Comparison of ENCODE assay signal across 15 cellular contexts in the genomic region with DNA sequence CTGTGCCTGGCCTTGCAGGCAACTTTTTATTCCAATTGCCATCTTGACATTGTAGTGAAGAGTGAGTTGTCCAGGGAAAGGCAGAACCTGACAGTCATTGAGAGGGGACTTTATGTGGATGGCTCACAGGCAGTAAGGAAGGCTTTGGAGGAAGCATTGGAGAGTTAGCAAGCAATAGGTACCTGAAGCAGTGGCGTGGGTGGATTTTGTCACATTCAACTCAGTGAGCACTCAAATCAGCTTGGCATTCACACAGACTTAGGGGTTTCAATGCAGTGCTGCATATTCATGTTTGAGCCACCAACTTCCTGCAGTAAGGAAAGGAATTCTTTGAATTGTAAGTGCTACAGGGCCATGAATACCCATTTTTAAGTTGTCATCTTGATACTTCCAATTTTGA.
A peak's percentile ranks its signal among the peaks of the same experiment; 100 is the strongest.
DNase-seq lines count a peak whose midpoint lies in the region; ATAC-seq and TF ChIP-seq lines count a peak whose summit lies in the region.
"Had no signal": no experiment of that assay in that cellular context is flagged by ENCODE, and none has a peak within 500 bp of the region (broad histone marks: within the 10 kb centered on the region; RNA-seq: fewer than 3 reads in every experiment).

No MANE protein-coding gene starts in this region.

- no peak overlapping the region for H2BK120ac ChIP-seq in mesenchymal stem cell (ENCODE audit: low read depth, low read length)

- no peak overlapping the region for H2AK5ac ChIP-seq in mesenchymal stem cell (ENCODE audit: low read length, severe bottlenecking)

- H2BK5ac ChIP-seq in mesenchymal stem cell (ENCODE audit: low read depth, low read length, poor library complexity, severe bottlenecking), result no peak overlapping the region

- no peak overlapping the region for H4K91ac ChIP-seq in mesenchymal stem cell (ENCODE audit: low read length)

- peak overlapping the region; percentile 63 for H4K8ac ChIP-seq in mesenchymal stem cell (ENCODE audit: low read length)

- H3K27ac ChIP-seq in endodermal cell (ENCODE audit: low read depth, low read length) (no peak overlapping the region), mesenchymal stem cell (ENCODE audit: low read length, poor library complexity, severe bottlenecking) (no peak overlapping the region)
- H3K27ac ChIP-seq: GM23248 had no signal

- intact Hi-C loops in Caco-2 (cut with micrococcal nuclease; ENCODE audit: unreplicated experiment), result no loop called here

- no peak overlapping the region for H3K9ac ChIP-seq in NT2/D1 (ENCODE audit: insufficient read length, low read depth)
- H3K9ac ChIP-seq in endodermal cell (ENCODE audit: extremely low read depth, low read length, poor library complexity, severe bottlenecking), result no peak overlapping the region
- H3K9ac ChIP-seq in mesenchymal stem cell (ENCODE audit: low read length), result no peak overlapping the region
- H3K9ac ChIP-seq: GM23248 had no signal

- H3K4me2 ChIP-seq in mesenchymal stem cell (ENCODE audit: low read length, poor library complexity, severe bottlenecking), result no peak overlapping the region

- DNase-seq in Caco-2 (no peak), NT2/D1 (ENCODE audit: low read depth, low spot score) (peak; percentile 15), endodermal cell (no peak), mesenchymal stem cell (no peak), NCI-H526 (lab: John Stamatoyannopoulos, UW) (no peak), NCI-H146 treated with DMSO at 0.1 percent for 48 hours (lab: John Stamatoyannopoulos, UW; ENCODE audit: unreplicated experiment) (no peak)
- no peak for DNase-seq in activated T-cell treated with anti-CD3 and anti-CD28 coated beads, Interleukin-2, amount 50 U/mL, for 4 hours
- DNase-seq: BE2C; C1 segment of cervical spinal cord; CD4-positive, CD25-positive, alpha-beta regulatory T cell; COR-L47; GM23248; H7 had no signal

- 83 to 89% methylated on average over 1 of the region's 1 CpG for WGBS in endodermal cell (ENCODE audit: insufficient coverage in 1 of 2, insufficient read length in 1 of 2), 2 experiments
- 100% methylated on average over 1 of the region's 1 CpG for WGBS in mesenchymal stem cell

- H3K9me3 ChIP-seq in Caco-2 (no peaks in the 10 kb centered on the region), NT2/D1 (ENCODE audit: insufficient read depth, low read length) (no peaks in the 10 kb centered on the region), endodermal cell (ENCODE audit: control insufficient read depth, low read length) (peaks cover 5% of the 10 kb centered on the region), mesenchymal stem cell (ENCODE audit: control insufficient read depth, low read length) (no peaks in the 10 kb centered on the region)
- H3K9me3 ChIP-seq: BE2C had no signal

- no peaks in the 10 kb centered on the region for H3K27me3 ChIP-seq in Caco-2 (replicated peaks; ENCODE audit: control insufficient read depth, insufficient read depth, low read length)
- H3K27me3 ChIP-seq in NT2/D1 (ENCODE audit: insufficient read depth, insufficient read length), result no peaks in the 10 kb centered on the region
- H3K27me3 ChIP-seq in endodermal cell (ENCODE audit: control insufficient read depth, insufficient read depth, low read length, poor library complexity, severe bottlenecking), result no peaks in the 10 kb centered on the region
- H3K27me3 ChIP-seq in mesenchymal stem cell (ENCODE audit: control insufficient read depth in 1 of 2, insufficient read depth in 1 of 2, low read length in 2 of 2), result no peaks in the 10 kb centered on the region
- H3K27me3 ChIP-seq: BE2C had no signal

- H3K36me3 Mint-ChIP-seq in Caco-2 (ENCODE audit: insufficient read depth, unreplicated experiment) (peaks cover 15% of the 10 kb centered on the region), endodermal cell (ENCODE audit: low read depth) (peaks cover 29% of the 10 kb centered on the region)
- no peaks in the 10 kb centered on the region for H3K36me3 Mint-ChIP-seq in activated T-cell treated with anti-CD3 and anti-CD28 coated beads, Interleukin-2, amount 50 U/mL, for 4 hours (ENCODE audit: insufficient read depth)
- H3K36me3 Mint-ChIP-seq: CD4-positive, CD25-positive, alpha-beta regulatory T cell; CD8-positive, alpha-beta memory T cell had no signal

- no peak for TF ChIP-seq CTCF in Caco-2 (IDR thresholded peaks at IDR 0.05; ENCODE audit: insufficient read depth in 1 of 2, low read depth in 1 of 2, low read length in 1 of 2, severe bottlenecking in 1 of 2, unreplicated experiment in 1 of 2)
- TF ChIP-seq CTCF in endodermal cell (conservative IDR thresholded peaks at IDR 0.05), result no peak

- no peak overlapping the region for H3K4me3 Mint-ChIP-seq in Caco-2 (ENCODE audit: unreplicated experiment)
- no peak overlapping the region for H3K4me3 Mint-ChIP-seq in endodermal cell
- no peak overlapping the region for H3K4me3 Mint-ChIP-seq in activated T-cell treated with anti-CD3 and anti-CD28 coated beads, Interleukin-2, amount 50 U/mL, for 4 hours
- H3K4me3 Mint-ChIP-seq: CD4-positive, CD25-positive, alpha-beta regulatory T cell; CD8-positive, alpha-beta memory T cell had no signal

- no peaks in the 10 kb centered on the region for H3K9me3 Mint-ChIP-seq in Caco-2 (ENCODE audit: unreplicated experiment)
- H3K9me3 Mint-ChIP-seq in endodermal cell, result no peaks in the 10 kb centered on the region
- H3K9me3 Mint-ChIP-seq in activated T-cell treated with anti-CD3 and anti-CD28 coated beads, Interleukin-2, amount 50 U/mL, for 4 hours, result no peaks in the 10 kb centered on the region
- H3K9me3 Mint-ChIP-seq: CD8-positive, alpha-beta memory T cell had no signal

- no peak for ATAC-seq in GM21526 (IDR thresholded peaks at IDR 0.05; ENCODE audit: low FRiP score, unreplicated experiment)
- ATAC-seq in activated T-cell treated with anti-CD3 and anti-CD28 coated beads, Interleukin-2, amount 50 U/mL, for 4 hours, result no peak

- POLR2A ChIA-PET in Caco-2 (lab: Charles Lee), result no interaction called here

- H3K14ac ChIP-seq in mesenchymal stem cell (ENCODE audit: low read length in 2 of 2), result no peak overlapping the region

- no peak overlapping the region for H3K18ac ChIP-seq in mesenchymal stem cell (ENCODE audit: low read depth in 1 of 2, low read length in 2 of 2)

- no TSS peak for BruUV-seq in Caco-2 (replicated peaks; lab: Mats Ljungman, UMichigan)

- no peak overlapping the region for H3K23ac ChIP-seq in mesenchymal stem cell (ENCODE audit: low read length in 2 of 2)

- H3K27ac Mint-ChIP-seq in Caco-2 (ENCODE audit: unreplicated experiment) (peak overlapping the region; percentile 82), endodermal cell (peak overlapping the region; percentile 13)

- H3K4me1 ChIP-seq in Caco-2 (no peaks in the 10 kb centered on the region; the same call in 1 of the 2 replicates), NT2/D1 (ENCODE audit: insufficient read depth, insufficient read length) (no peaks in the 10 kb centered on the region), endodermal cell (ENCODE audit: control insufficient read depth, insufficient read depth, low read length) (no peaks in the 10 kb centered on the region), mesenchymal stem cell (ENCODE audit: control insufficient read depth, insufficient read depth, low read depth, low read length) (no peaks in the 10 kb centered on the region)
- H3K4me1 ChIP-seq: BE2C had no signal

- no peaks in the 10 kb centered on the region for H3K36me3 ChIP-seq in Caco-2 (ENCODE audit: control insufficient read depth, insufficient read depth, low read length)
- no peaks in the 10 kb centered on the region for H3K36me3 ChIP-seq in NT2/D1 (ENCODE audit: insufficient read depth, insufficient read length, low read length)
- peaks cover 39% of the 10 kb centered on the region for H3K36me3 ChIP-seq in endodermal cell (ENCODE audit: control insufficient read depth, insufficient read depth, low read length)
- H3K36me3 ChIP-seq in mesenchymal stem cell (ENCODE audit: control insufficient read depth in 1 of 2, insufficient read depth in 2 of 2, low read depth in 1 of 2, low read length in 2 of 2), result peaks cover 0 to 32% of the 10 kb centered on the region in 2 experiments
- H3K36me3 ChIP-seq: BE2C had no signal

- H3K4ac ChIP-seq in mesenchymal stem cell (ENCODE audit: low read depth in 1 of 2, low read length in 2 of 2), result peak overlapping the region in 1 of 2 experiments; percentile 39

- H3K79me1 ChIP-seq in mesenchymal stem cell (replicated peaks; ENCODE audit: low read length, poor library complexity, severe bottlenecking), result peaks cover 13% of the 10 kb centered on the region

- CTCF ChIA-PET in Caco-2 (lab: Charles Lee), result no interaction called here

- H3K4me3 ChIP-seq in Caco-2 (ENCODE audit: low read depth, low read length), result no peak overlapping the region
- no peak overlapping the region for H3K4me3 ChIP-seq in NT2/D1 (ENCODE audit: insufficient read length, low read depth)
- H3K4me3 ChIP-seq in endodermal cell (ENCODE audit: low read length), result no peak overlapping the region
- no peak overlapping the region for H3K4me3 ChIP-seq in mesenchymal stem cell (ENCODE audit: insufficient read depth in 1 of 2, low read depth in 1 of 2, low read length in 2 of 2)
- H3K4me3 ChIP-seq: GM23248 had no signal

- H3K4me1 Mint-ChIP-seq in Caco-2 (ENCODE audit: low read depth, unreplicated experiment) (peaks cover 10% of the 10 kb centered on the region), endodermal cell (peaks cover 23% of the 10 kb centered on the region)
- H3K4me1 Mint-ChIP-seq in activated T-cell treated with anti-CD3 and anti-CD28 coated beads, Interleukin-2, amount 50 U/mL, for 4 hours (ENCODE audit: low read depth), result peaks cover 7% of the 10 kb centered on the region

- H2AFZ ChIP-seq in mesenchymal stem cell (ENCODE audit: low read depth, low read length), result no peak overlapping the region
- H2AFZ ChIP-seq: GM23248 had no signal

- H3K27me3 Mint-ChIP-seq in Caco-2 (ENCODE audit: insufficient read depth, unreplicated experiment) (no peaks in the 10 kb centered on the region), endodermal cell (ENCODE audit: insufficient read depth) (no peaks in the 10 kb centered on the region)
- H3K27me3 Mint-ChIP-seq in activated T-cell treated with anti-CD3 and anti-CD28 coated beads, Interleukin-2, amount 50 U/mL, for 4 hours (ENCODE audit: low read depth), result peaks cover 3% of the 10 kb centered on the region

- H2BK15ac ChIP-seq in mesenchymal stem cell (ENCODE audit: low read depth, poor library complexity, severe bottlenecking), result no peak overlapping the region

- H2BK12ac ChIP-seq in mesenchymal stem cell (ENCODE audit: low read length in 2 of 2), result no peak overlapping the region
